Comparison of ENCODE assay signal across 9 cellular contexts in the genomic region with DNA sequence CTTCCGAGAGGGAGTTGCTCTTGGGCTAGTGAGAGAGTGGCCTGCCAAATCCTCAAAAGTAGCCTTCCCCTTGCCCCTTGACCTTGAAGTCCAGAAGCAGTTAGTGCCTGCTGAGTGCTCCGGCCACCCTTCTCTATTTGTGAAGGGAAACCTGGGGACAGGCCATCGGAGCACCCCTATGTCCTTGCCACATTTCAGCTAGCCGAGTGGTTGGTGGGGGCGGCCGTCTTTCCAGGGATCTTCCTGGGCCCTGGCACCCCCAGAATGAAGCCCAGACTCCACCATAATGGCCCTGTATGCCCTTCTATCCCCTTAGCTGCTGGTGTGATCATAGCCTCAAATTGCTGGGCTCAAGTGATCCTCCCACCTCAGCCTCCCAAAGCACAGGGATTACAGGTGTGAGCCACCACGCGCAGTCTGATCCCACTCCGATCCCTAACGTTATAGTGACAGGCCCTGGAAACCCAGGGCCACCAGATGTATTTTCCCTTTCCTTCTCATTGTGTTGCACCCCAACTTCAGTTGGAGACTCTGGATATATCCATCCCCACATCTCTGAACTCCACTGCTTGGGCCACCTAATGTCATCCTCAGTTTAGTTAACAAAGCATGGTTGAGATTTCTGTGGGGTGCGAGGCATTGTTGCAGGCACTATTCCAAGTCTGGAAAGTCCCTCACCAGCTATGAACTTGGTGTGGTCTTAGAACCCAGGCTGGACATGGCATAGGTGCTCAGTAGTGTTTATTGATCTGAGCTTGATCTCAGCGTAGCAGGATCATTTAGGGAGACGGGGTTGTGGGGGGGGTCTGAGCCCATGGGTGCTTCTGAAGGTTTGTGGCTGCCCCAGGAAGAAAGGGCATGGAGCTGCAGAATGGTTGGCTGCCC. TPM values are rescaled to one million over a fixed set of nuclear protein-coding genes. Genes with fewer than 3 reads are reported as not detected.
DNase-seq lines count a peak whose midpoint lies in the region; TF ChIP-seq lines count a peak whose summit lies in the region.
"Had no signal": no experiment of that assay in that cellular context is flagged by ENCODE, and none has a peak within 500 bp of the region (broad histone marks: within the 10 kb centered on the region; RNA-seq: fewer than 3 reads in every experiment).

No MANE protein-coding gene starts in this region.

- in situ Hi-C loops in mammary epithelial cell (cut with MboI; ENCODE audit: low sequenced_read_pairs in 2 of 2), result loop anchor here (5.0 kb wide), 2 partner anchors 37 to 42 kb away; no protein-coding TSS in a partner anchor

- no peaks in the 10 kb centered on the region for H3K36me3 ChIP-seq in cardiac muscle cell
- H3K36me3 ChIP-seq in mammary epithelial cell (ENCODE audit: insufficient read depth, low read length), result no peaks in the 10 kb centered on the region
- H3K36me3 ChIP-seq in mesodermal cell (ENCODE audit: control insufficient read depth, insufficient read depth, low read length), result peaks cover 28% of the 10 kb centered on the region
- H3K36me3 ChIP-seq in vagina, result no peaks in the 10 kb centered on the region

- no peak for TF ChIP-seq POLR2A in vagina (IDR thresholded peaks at IDR 0.05)

- H4K20me1 ChIP-seq in mammary epithelial cell (ENCODE audit: insufficient read depth, low read length), result no peaks in the 10 kb centered on the region

- H3K27ac ChIP-seq in cardiac muscle cell (peak overlapping the region; percentile 97), mammary epithelial cell (ENCODE audit: insufficient read depth, low read depth, low read length) (peak overlapping the region; percentile 71), mesodermal cell (ENCODE audit: low read depth, low read length, severe bottlenecking) (no peak overlapping the region), vagina (peak overlapping the region; percentile 96)

- H3K27me3 ChIP-seq in cardiac muscle cell (no peaks in the 10 kb centered on the region), mammary epithelial cell (ENCODE audit: insufficient read depth, low read length) (no peaks in the 10 kb centered on the region), vagina (no peaks in the 10 kb centered on the region)

- intact Hi-C loops in cardiac septum (cut with DNase I), result no loop called here
- intact Hi-C loops in mammary epithelial cell (cut with micrococcal nuclease), result loop anchor here (1.0 kb wide), 1 partner anchor 17 kb away; no protein-coding TSS in a partner anchor
- intact Hi-C loops in vagina (cut with DNase I), result no loop called here

- H3K4me2 ChIP-seq in mammary epithelial cell (ENCODE audit: insufficient read depth, low read depth, low read length), result peak overlapping the region; percentile 87

- dilution Hi-C loops in mammary epithelial cell (cut with HindIII; ENCODE audit: low sequenced_read_pairs), result no loop called here

- TSS peak; percentile 28 for BruUV-seq in mammary epithelial cell (replicated peaks; lab: Mats Ljungman, UMichigan)

- H3K4me1 ChIP-seq in cardiac muscle cell (ENCODE audit: low read depth) (peaks cover 30% of the 10 kb centered on the region), mammary epithelial cell (ENCODE audit: insufficient read depth, low read length) (peaks cover 61% of the 10 kb centered on the region), mesodermal cell (ENCODE audit: control insufficient read depth, insufficient read depth, low read length, poor library complexity, severe bottlenecking) (peaks cover 55% of the 10 kb centered on the region), vagina (peaks cover 73% of the 10 kb centered on the region)

- DNase-seq in cardiac muscle cell (ENCODE audit: low read depth in 1 of 2, low spot score in 1 of 2), result no peak
- DNase-seq in cardiac septum (ENCODE audit: low spot score), result no peak
- no peak for DNase-seq in mammary epithelial cell
- DNase-seq in vagina (ENCODE audit: extremely low spot score in 2 of 2), result no peak
- DNase-seq in stimulated activated CD4-positive, alpha-beta T cell treated with anti-CD3 and anti-CD28 coated beads, Interleukin-15, amount 100 ng/mL, for 24 hours, result no peak
- DNase-seq in MV-4-11 (lab: John Stamatoyannopoulos, UW), result no peak
- no peak for DNase-seq in SIG-M5 treated with dmso at 0.1 percent for 504 hours (lab: John Stamatoyannopoulos, UW; ENCODE audit: unreplicated experiment)
- DNase-seq: NCI-H1092 had no signal

- no peaks in the 10 kb centered on the region for H3K9me3 ChIP-seq in cardiac muscle cell (ENCODE audit: low read depth)
- H3K9me3 ChIP-seq in mammary epithelial cell (replicated peaks; ENCODE audit: insufficient read depth, low read length), result no peaks in the 10 kb centered on the region
- H3K9me3 ChIP-seq in mesodermal cell (ENCODE audit: control insufficient read depth, low read length), result peaks cover 8% of the 10 kb centered on the region
- H3K9me3 ChIP-seq in vagina, result no peaks in the 10 kb centered on the region

- no peak overlapping the region for H2AFZ ChIP-seq in mammary epithelial cell (ENCODE audit: low read depth, low read length)

- peaks cover 64% of the 10 kb centered on the region for H3K79me2 ChIP-seq in mammary epithelial cell (ENCODE audit: insufficient read depth, low read length)

- H3K4me3 ChIP-seq in cardiac muscle cell (peak overlapping the region; percentile 59), mammary epithelial cell (replicated peaks in 1 of 3; ENCODE audit: insufficient read depth in 1 of 3, low read depth in 2 of 3, low read length in 3 of 3) (peak overlapping the region; percentile 78 to 90 (median 86)), mesodermal cell (ENCODE audit: extremely low read depth, insufficient read depth, low read length, poor library complexity, severe bottlenecking) (peak overlapping the region; percentile 96), vagina (peak overlapping the region; percentile 86 to 93)

- CTCF ChIA-PET in mammary epithelial cell (lab: Charles Lee; ENCODE audit: low non-redundant PET), result no interaction called here

- TF ChIP-seq CTCF in cardiac muscle cell (IDR thresholded peaks at IDR 0.05; ENCODE audit: low read depth, low read length), result no peak
- no peak for TF ChIP-seq CTCF in mammary epithelial cell (conservative IDR thresholded peaks at IDR 0.05 in 1 of 2, IDR thresholded peaks at IDR 0.05 in 1 of 2; ENCODE audit: extremely low read depth in 1 of 2, insufficient read depth in 1 of 2, low read depth in 1 of 2, low read length in 2 of 2)
- no peak for TF ChIP-seq CTCF in vagina (IDR thresholded peaks at IDR 0.05)

- 58% methylated on average over 11 of the region's 13 CpGs for WGBS in mammary epithelial cell (ENCODE audit: low coverage, missing lambda C conversion rate)
- WGBS in mesodermal cell (ENCODE audit: insufficient coverage in 2 of 2), 2 experiments, result 71 to 79% methylated on average over 10 to 13 of the region's 13 CpGs

- H3K9ac ChIP-seq in mammary epithelial cell (ENCODE audit: insufficient read depth, low read length), result peak overlapping the region; percentile 88

RNA-seq across cellular contexts. Expression of a gene that starts 1.6 kb away (rescaled TPM):
- total RNA-seq in cardiac muscle cell (29.5 and 31.6 TPM in 2 replicates), cardiac septum (20.1 TPM), mammary epithelial cell (100 to 1,000 TPM in 1 of 2 donors, 10 to 100 TPM in 1; 47.8 to 102 TPM), vagina (98.0 TPM)
- polyA plus RNA-seq in cardiac muscle cell (55.1 and 57.0 TPM in 2 replicates), mammary epithelial cell (97.2 TPM)
- polyA minus RNA-seq in mammary epithelial cell, result 85.5 TPM
- 117 TPM for polyA plus RNA-seq in mesodermal cell (2013, experiment 1 of 2)
- 90.6 TPM for polyA plus RNA-seq in mesodermal cell (2013, experiment 2 of 2)

RNA-seq across cellular contexts. Expression of a gene that starts 47.4 kb away (rescaled TPM):
- total RNA-seq in cardiac muscle cell (52.0 and 61.8 TPM in 2 replicates), cardiac septum (54.3 TPM), mammary epithelial cell (10 to 100 TPM; 11.0 to 58.6 TPM), vagina (62.4 TPM)
- polyA plus RNA-seq in cardiac muscle cell (132 and 144 TPM in 2 replicates), mammary epithelial cell (34.8 TPM)
- polyA minus RNA-seq in mammary epithelial cell, result 14.7 TPM
- 87.4 TPM for polyA plus RNA-seq in mesodermal cell (2013, experiment 1 of 2)
- 88.2 TPM for polyA plus RNA-seq in mesodermal cell (2013, experiment 2 of 2)
